8 cellular contexts compared by ENCODE assay signal in genomic region chr6:155418017-155418749, GRCh38. TPM values are rescaled to one million over a fixed set of nuclear protein-coding genes. Genes with fewer than 3 reads are reported as not detected.
DNase-seq lines count a peak whose midpoint lies in the region; ATAC-seq and TF ChIP-seq lines count a peak whose summit lies in the region.

No MANE protein-coding gene starts in this region.

- H3K27me3 ChIP-seq in ACC112 (ENCODE audit: insufficient read depth, low read length) = no peaks in the 10 kb centered on the region
- H3K27me3 ChIP-seq in mucosa of rectum (ENCODE audit: control insufficient read depth in 2 of 2, insufficient read depth in 2 of 2, low read length in 2 of 2) = no peaks in the 10 kb centered on the region

- H3K27ac ChIP-seq in ACC112 (ENCODE audit: low read depth, low read length) (peak overlapping the region; percentile 85), mucosa of rectum (ENCODE audit: low read depth in 2 of 2, low read length in 2 of 2) (peak overlapping the region; percentile 0 to 31)

- H3K27me3 Mint-ChIP-seq in T-helper 17 cell = no peaks in the 10 kb centered on the region

- ATAC-seq in GM19351 (IDR thresholded peaks at IDR 0.05; ENCODE audit: unreplicated experiment) = peak; percentile 53
- ATAC-seq in HG03575 (IDR thresholded peaks at IDR 0.05; ENCODE audit: extremely low read depth, insufficient number of reproducible peaks, low FRiP score, unreplicated experiment) = peak; percentile 33
- ATAC-seq in T-helper 17 cell = peak; percentile 84

- peak overlapping the region; percentile 90 for H3K4me3 Mint-ChIP-seq in T-helper 17 cell

- peak overlapping the region; percentile 99 for H3K27ac Mint-ChIP-seq in T-helper 17 cell

- no peak for TF ChIP-seq CTCF in astrocyte of the spinal cord (IDR thresholded peaks at IDR 0.05; ENCODE audit: low read depth, low read length)

- H3K4me1 Mint-ChIP-seq in T-helper 17 cell = peaks cover 25% of the 10 kb centered on the region

- H3K9me3 ChIP-seq in T-helper 17 cell (ENCODE audit: control insufficient read depth, low read length, poor library complexity, severe bottlenecking) (no peaks in the 10 kb centered on the region), mucosa of rectum (ENCODE audit: control insufficient read depth in 2 of 2, low read length in 2 of 2) (no peaks in the 10 kb centered on the region)

- no peaks in the 10 kb centered on the region for H3K79me2 ChIP-seq in ACC112 (ENCODE audit: control insufficient read depth, insufficient read depth, low read length, unreplicated experiment)

- in situ Hi-C loops in astrocyte of the spinal cord (cut with HindIII; ENCODE audit: low sequenced_read_pairs) = no loop called here

- H3K4me1 ChIP-seq in ACC112 (ENCODE audit: control insufficient read depth, insufficient read depth, low read length, unreplicated experiment) (peaks cover 20% of the 10 kb centered on the region), mucosa of rectum (ENCODE audit: control insufficient read depth in 2 of 2, insufficient read depth in 2 of 2, low read length in 2 of 2) (peaks cover 0 to 4% of the 10 kb centered on the region in 2 donors)

- H3K4me3 ChIP-seq in ACC112 (ENCODE audit: low read depth, low read length) (peak overlapping the region; percentile 71), astrocyte of the spinal cord (ENCODE audit: low read depth, low read length) (no peak overlapping the region), mucosa of rectum (ENCODE audit: low read length in 2 of 2) (peak overlapping the region in 1 of 2 donors; percentile 5)

- peak overlapping the region; percentile 97 for H2AFZ ChIP-seq in ACC112 (ENCODE audit: low read length, unreplicated experiment)

- DNase-seq in T-helper 17 cell (peak in 2 of 3 donors; percentile 31 to 55), astrocyte of the spinal cord (ENCODE audit: low read depth, low spot score) (peak; percentile 85), stromal cell of bone marrow (ENCODE audit: low read depth) (peak; percentile 80), COR-L47 (lab: John Stamatoyannopoulos, UW) (no peak)

- no peaks in the 10 kb centered on the region for H3K36me3 Mint-ChIP-seq in T-helper 17 cell (ENCODE audit: low read depth)

- H3K9ac ChIP-seq in mucosa of rectum (ENCODE audit: low read depth in 1 of 2, low read length in 2 of 2) = no peak overlapping the region

- H3K36me3 ChIP-seq in ACC112 (ENCODE audit: insufficient read depth, low read length) (no peaks in the 10 kb centered on the region), mucosa of rectum (ENCODE audit: control insufficient read depth in 2 of 2, insufficient read depth in 2 of 2, low read length in 2 of 2) (no peaks in the 10 kb centered on the region)

RNA-seq across cellular contexts. Expression of gene NOX3, which starts 37.5 kb away (rescaled TPM):
- total RNA-seq in T-helper 17 cell = not detected

Comparison
In these comparisons a context has a peak if more than half of its experiments do, and no peak if none do; other contexts are left out.
1. ATAC-seq: peak in every context shown above with its lines; median percentile 84 in T-helper 17 cell; 53 in GM19351; 33 in HG03575.